9 cellular contexts compared by ENCODE assay signal in the genomic region with DNA sequence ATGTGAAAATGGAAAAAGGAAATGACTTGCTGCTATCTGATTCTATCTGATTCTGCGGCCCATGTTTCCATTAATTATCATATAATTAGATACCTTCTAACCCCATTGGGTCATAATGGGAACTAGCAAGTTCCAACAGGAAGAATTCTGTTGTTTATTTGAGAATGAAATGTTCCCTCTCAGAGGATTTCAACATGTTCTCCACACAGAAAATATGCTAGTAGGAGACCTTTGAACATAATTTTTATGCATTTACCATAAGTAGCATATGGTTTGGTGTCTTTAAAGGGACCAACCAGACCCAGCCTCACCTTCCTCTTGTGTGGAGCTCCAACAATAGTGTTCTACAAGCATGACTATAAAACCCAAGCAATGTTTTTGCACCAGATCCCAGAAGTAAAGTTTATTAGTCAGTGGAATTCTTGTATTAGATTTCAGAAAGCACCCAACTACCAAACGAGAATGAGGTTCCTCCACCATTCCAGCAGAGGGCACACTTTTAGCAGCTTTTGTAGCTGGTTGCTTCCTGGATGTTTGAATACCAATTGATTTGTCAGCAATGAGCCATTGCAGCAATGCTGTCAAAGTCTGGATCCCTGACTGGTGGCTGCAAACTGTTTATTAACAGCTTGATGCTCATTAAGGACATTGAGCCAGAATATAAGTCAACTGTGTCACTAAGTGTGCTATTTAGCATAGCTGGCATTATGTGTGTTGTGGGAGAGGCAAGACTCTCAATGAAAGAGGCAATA.
A peak's percentile ranks its signal among the peaks of the same experiment; 100 is the strongest.
DNase-seq lines count a peak whose midpoint lies in the region; ATAC-seq, FAIRE-seq and TF ChIP-seq lines count a peak whose summit lies in the region.
"Had no signal": no experiment of that assay in that cellular context is flagged by ENCODE, and none has a peak within 500 bp of the region (broad histone marks: within the 10 kb centered on the region; RNA-seq: fewer than 3 reads in every experiment).

No MANE protein-coding gene starts in this region.

- H3K27me3 ChIP-seq in NT2/D1 (ENCODE audit: insufficient read depth, insufficient read length) = no peaks in the 10 kb centered on the region
- no peaks in the 10 kb centered on the region for H3K27me3 ChIP-seq in astrocyte (ENCODE audit: insufficient read depth, low read length)
- H3K27me3 ChIP-seq in tibial artery = no peaks in the 10 kb centered on the region
- H3K27me3 ChIP-seq: BLaER1 had no signal

- H3K9me3 ChIP-seq in NT2/D1 (ENCODE audit: insufficient read depth, low read length) (no peaks in the 10 kb centered on the region), astrocyte (ENCODE audit: insufficient read depth, low read depth, low read length) (no peaks in the 10 kb centered on the region), tibial artery (no peaks in the 10 kb centered on the region)
- H3K9me3 ChIP-seq: BLaER1 had no signal

- peaks cover 3% of the 10 kb centered on the region for H3K4me1 Mint-ChIP-seq in astrocyte (ENCODE audit: low read depth, unreplicated experiment)

- H4K20me1 ChIP-seq in astrocyte (ENCODE audit: insufficient read depth, low read length) = no peaks in the 10 kb centered on the region
- H4K20me1 ChIP-seq: BLaER1 had no signal

- no peak overlapping the region for H3K27ac ChIP-seq in astrocyte (ENCODE audit: low read depth, low read length)
- no peak overlapping the region for H3K27ac ChIP-seq in tibial artery
- H3K27ac ChIP-seq: BLaER1 had no signal

- TF ChIP-seq CTCF in astrocyte (IDR thresholded peaks at IDR 0.05; ENCODE audit: insufficient read depth, low read depth, low read length) (peak; percentile 93), tibial artery (IDR thresholded peaks at IDR 0.05) (peak; percentile 27 to 30)

- no peak overlapping the region for H3K4me3 Mint-ChIP-seq in astrocyte (ENCODE audit: unreplicated experiment)

- FAIRE-seq in astrocyte (lab: Jason Lieb, UNC) = peak; percentile 94

- no peaks in the 10 kb centered on the region for H3K27me3 Mint-ChIP-seq in astrocyte (ENCODE audit: low read depth, unreplicated experiment)

- H3K4me1 ChIP-seq in NT2/D1 (ENCODE audit: insufficient read depth, insufficient read length) (no peaks in the 10 kb centered on the region), astrocyte (ENCODE audit: insufficient read depth, low read length) (peaks cover 3% of the 10 kb centered on the region), tibial artery (no peaks in the 10 kb centered on the region)
- H3K4me1 ChIP-seq: BLaER1 had no signal

- peak; percentile 44 for DNase-seq in DMS153 treated with DMSO at 0.1 percent for 48 hours (lab: John Stamatoyannopoulos, UW; ENCODE audit: unreplicated experiment)
- no peak for DNase-seq in DMS153 (lab: John Stamatoyannopoulos, UW)
- DNase-seq in NT2/D1 (ENCODE audit: low read depth, low spot score) = peak; percentile 23
- peak; percentile 46 for DNase-seq in astrocyte (ENCODE audit: low read depth)
- DNase-seq in islet precursor cell = peak; percentile 83
- DNase-seq in tibial artery = no peak

- no peak overlapping the region for H3K4me2 ChIP-seq in astrocyte (ENCODE audit: low read length)
- H3K4me2 ChIP-seq: BLaER1 had no signal

- no peak overlapping the region for H3K9ac ChIP-seq in NT2/D1 (ENCODE audit: insufficient read length, low read depth)
- H3K9ac ChIP-seq in astrocyte (ENCODE audit: low read length) = no peak overlapping the region
- H3K9ac ChIP-seq: BLaER1 had no signal

- no peaks in the 10 kb centered on the region for H3K36me3 Mint-ChIP-seq in astrocyte (ENCODE audit: low read depth, unreplicated experiment)

- H2AFZ ChIP-seq in astrocyte (ENCODE audit: low read depth, low read length) = peak overlapping the region; percentile 1

- no peak overlapping the region for H3K4me3 ChIP-seq in NT2/D1 (ENCODE audit: insufficient read length, low read depth)
- H3K4me3 ChIP-seq in astrocyte (ENCODE audit: insufficient read depth, low read depth, low read length) = no peak overlapping the region
- no peak overlapping the region for H3K4me3 ChIP-seq in tibial artery
- H3K4me3 ChIP-seq: BLaER1 had no signal

- ATAC-seq in GM19455 (IDR thresholded peaks at IDR 0.05; ENCODE audit: unreplicated experiment) (peak; percentile 86), HG03442 (IDR thresholded peaks at IDR 0.05; ENCODE audit: unreplicated experiment) (peak; percentile 78)

- no peaks in the 10 kb centered on the region for H3K36me3 ChIP-seq in NT2/D1 (ENCODE audit: insufficient read depth, insufficient read length, low read length)
- H3K36me3 ChIP-seq in astrocyte (ENCODE audit: insufficient read depth, low read length) = no peaks in the 10 kb centered on the region
- H3K36me3 ChIP-seq in tibial artery = no peaks in the 10 kb centered on the region
- H3K36me3 ChIP-seq: BLaER1 had no signal

- no peak overlapping the region for H3K27ac Mint-ChIP-seq in astrocyte (ENCODE audit: unreplicated experiment)

- peaks cover 2% of the 10 kb centered on the region for H3K9me3 Mint-ChIP-seq in astrocyte (ENCODE audit: unreplicated experiment)

- intact Hi-C loops in tibial artery (cut with DNase I; ENCODE audit: low total_unique reads) = no loop called here

- H3K79me2 ChIP-seq in astrocyte (ENCODE audit: insufficient read depth, low read length) = no peaks in the 10 kb centered on the region

Comparison
In these comparisons a context has a peak if more than half of its experiments do, and no peak if none do; other contexts are left out.
1. DNase-seq: peak in DMS153 treated with DMSO at 0.1 percent for 48 hours (single experiment), NT2/D1 (single experiment), astrocyte (single experiment) and islet precursor cell (single experiment); none in DMS153 (single experiment) and tibial artery (0 of 2).